2 cellular contexts compared by ENCODE assay signal in the genomic region with DNA sequence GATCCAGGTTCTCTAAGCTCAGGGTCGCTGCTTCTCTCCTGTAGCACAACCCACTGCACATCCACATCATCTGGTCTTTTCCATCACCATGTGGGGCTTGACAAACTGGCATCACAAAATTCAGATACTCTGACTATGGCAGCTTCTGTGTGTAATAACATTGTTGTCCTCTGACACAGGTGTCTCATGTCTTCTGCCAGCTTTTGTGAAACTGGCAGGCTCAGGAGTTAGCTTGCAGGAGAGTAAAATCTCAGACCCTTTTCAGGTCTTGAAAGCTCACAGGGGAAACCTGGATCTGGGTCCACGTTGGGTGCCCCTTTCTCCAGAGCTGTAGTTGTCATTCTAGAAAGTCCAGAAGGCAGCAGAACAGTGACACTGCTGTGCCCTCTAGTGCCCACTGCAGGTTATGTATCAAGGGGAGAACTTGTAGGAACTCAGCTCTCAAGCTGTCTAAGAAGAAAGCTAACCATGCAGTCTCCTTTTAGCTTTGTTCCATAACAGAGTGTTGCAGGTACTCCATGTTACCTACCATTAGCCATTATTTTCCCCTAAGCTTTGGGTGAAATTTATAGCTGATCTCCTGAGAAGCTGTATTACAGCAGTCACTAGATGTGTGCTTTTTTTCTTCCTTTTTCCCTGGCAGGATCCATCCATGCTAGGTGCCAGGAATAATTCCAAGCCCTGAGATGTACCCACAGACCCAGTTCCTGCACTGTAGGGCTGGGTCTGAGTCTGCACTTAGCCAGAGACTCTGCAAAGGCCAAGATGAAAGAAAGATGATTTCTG.
TF ChIP-seq lines count a peak whose summit lies in the region.

No MANE protein-coding gene starts in this region.

TF ChIP-seq in HCT116, 20 proteins besides CTCF, POLR2A, EP300 and RAD21 (continued from another document):
- no peak for TF ChIP-seq MAX (IDR thresholded peaks at IDR 0.05)
- no peak for TF ChIP-seq FOSL1 (IDR thresholded peaks at IDR 0.05; ENCODE audit: low read depth)
- TF ChIP-seq TCF7L2 (IDR thresholded peaks at IDR 0.05; ENCODE audit: borderline replicate concordance, extremely low read depth, insufficient read depth, insufficient read length): no peak
- no peak for TF ChIP-seq ATF3 (IDR thresholded peaks at IDR 0.05)
- TF ChIP-seq ELF1 (IDR thresholded peaks at IDR 0.05; ENCODE audit: borderline replicate concordance, low read depth): no peak
- TF ChIP-seq ZNF274 (IDR thresholded peaks at IDR 0.05; ENCODE audit: low read depth, low read length): no peak
- TF ChIP-seq, protein P1, sequence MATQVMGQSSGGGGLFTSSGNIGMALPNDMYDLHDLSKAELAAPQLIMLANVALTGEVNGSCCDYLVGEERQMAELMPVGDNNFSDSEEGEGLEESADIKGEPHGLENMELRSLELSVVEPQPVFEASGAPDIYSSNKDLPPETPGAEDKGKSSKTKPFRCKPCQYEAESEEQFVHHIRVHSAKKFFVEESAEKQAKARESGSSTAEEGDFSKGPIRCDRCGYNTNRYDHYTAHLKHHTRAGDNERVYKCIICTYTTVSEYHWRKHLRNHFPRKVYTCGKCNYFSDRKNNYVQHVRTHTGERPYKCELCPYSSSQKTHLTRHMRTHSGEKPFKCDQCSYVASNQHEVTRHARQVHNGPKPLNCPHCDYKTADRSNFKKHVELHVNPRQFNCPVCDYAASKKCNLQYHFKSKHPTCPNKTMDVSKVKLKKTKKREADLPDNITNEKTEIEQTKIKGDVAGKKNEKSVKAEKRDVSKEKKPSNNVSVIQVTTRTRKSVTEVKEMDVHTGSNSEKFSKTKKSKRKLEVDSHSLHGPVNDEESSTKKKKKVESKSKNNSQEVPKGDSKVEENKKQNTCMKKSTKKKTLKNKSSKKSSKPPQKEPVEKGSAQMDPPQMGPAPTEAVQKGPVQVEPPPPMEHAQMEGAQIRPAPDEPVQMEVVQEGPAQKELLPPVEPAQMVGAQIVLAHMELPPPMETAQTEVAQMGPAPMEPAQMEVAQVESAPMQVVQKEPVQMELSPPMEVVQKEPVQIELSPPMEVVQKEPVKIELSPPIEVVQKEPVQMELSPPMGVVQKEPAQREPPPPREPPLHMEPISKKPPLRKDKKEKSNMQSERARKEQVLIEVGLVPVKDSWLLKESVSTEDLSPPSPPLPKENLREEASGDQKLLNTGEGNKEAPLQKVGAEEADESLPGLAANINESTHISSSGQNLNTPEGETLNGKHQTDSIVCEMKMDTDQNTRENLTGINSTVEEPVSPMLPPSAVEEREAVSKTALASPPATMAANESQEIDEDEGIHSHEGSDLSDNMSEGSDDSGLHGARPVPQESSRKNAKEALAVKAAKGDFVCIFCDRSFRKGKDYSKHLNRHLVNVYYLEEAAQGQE (IDR thresholded peaks at IDR 0.05; ENCODE audit: low read depth): no peak
- no peak for TF ChIP-seq SP1 (IDR thresholded peaks at IDR 0.05; ENCODE audit: low read depth)
- no peak for TF ChIP-seq CBX3 (IDR thresholded peaks at IDR 0.05; ENCODE audit: low read depth)

TF ChIP-seq in GM23338, 12 proteins besides CTCF, POLR2A, EP300 and RAD21 (continued from another document):
- TF ChIP-seq NANOG (IDR thresholded peaks at IDR 0.05; ENCODE audit: borderline replicate concordance): no peak
- TF ChIP-seq, protein P2, sequence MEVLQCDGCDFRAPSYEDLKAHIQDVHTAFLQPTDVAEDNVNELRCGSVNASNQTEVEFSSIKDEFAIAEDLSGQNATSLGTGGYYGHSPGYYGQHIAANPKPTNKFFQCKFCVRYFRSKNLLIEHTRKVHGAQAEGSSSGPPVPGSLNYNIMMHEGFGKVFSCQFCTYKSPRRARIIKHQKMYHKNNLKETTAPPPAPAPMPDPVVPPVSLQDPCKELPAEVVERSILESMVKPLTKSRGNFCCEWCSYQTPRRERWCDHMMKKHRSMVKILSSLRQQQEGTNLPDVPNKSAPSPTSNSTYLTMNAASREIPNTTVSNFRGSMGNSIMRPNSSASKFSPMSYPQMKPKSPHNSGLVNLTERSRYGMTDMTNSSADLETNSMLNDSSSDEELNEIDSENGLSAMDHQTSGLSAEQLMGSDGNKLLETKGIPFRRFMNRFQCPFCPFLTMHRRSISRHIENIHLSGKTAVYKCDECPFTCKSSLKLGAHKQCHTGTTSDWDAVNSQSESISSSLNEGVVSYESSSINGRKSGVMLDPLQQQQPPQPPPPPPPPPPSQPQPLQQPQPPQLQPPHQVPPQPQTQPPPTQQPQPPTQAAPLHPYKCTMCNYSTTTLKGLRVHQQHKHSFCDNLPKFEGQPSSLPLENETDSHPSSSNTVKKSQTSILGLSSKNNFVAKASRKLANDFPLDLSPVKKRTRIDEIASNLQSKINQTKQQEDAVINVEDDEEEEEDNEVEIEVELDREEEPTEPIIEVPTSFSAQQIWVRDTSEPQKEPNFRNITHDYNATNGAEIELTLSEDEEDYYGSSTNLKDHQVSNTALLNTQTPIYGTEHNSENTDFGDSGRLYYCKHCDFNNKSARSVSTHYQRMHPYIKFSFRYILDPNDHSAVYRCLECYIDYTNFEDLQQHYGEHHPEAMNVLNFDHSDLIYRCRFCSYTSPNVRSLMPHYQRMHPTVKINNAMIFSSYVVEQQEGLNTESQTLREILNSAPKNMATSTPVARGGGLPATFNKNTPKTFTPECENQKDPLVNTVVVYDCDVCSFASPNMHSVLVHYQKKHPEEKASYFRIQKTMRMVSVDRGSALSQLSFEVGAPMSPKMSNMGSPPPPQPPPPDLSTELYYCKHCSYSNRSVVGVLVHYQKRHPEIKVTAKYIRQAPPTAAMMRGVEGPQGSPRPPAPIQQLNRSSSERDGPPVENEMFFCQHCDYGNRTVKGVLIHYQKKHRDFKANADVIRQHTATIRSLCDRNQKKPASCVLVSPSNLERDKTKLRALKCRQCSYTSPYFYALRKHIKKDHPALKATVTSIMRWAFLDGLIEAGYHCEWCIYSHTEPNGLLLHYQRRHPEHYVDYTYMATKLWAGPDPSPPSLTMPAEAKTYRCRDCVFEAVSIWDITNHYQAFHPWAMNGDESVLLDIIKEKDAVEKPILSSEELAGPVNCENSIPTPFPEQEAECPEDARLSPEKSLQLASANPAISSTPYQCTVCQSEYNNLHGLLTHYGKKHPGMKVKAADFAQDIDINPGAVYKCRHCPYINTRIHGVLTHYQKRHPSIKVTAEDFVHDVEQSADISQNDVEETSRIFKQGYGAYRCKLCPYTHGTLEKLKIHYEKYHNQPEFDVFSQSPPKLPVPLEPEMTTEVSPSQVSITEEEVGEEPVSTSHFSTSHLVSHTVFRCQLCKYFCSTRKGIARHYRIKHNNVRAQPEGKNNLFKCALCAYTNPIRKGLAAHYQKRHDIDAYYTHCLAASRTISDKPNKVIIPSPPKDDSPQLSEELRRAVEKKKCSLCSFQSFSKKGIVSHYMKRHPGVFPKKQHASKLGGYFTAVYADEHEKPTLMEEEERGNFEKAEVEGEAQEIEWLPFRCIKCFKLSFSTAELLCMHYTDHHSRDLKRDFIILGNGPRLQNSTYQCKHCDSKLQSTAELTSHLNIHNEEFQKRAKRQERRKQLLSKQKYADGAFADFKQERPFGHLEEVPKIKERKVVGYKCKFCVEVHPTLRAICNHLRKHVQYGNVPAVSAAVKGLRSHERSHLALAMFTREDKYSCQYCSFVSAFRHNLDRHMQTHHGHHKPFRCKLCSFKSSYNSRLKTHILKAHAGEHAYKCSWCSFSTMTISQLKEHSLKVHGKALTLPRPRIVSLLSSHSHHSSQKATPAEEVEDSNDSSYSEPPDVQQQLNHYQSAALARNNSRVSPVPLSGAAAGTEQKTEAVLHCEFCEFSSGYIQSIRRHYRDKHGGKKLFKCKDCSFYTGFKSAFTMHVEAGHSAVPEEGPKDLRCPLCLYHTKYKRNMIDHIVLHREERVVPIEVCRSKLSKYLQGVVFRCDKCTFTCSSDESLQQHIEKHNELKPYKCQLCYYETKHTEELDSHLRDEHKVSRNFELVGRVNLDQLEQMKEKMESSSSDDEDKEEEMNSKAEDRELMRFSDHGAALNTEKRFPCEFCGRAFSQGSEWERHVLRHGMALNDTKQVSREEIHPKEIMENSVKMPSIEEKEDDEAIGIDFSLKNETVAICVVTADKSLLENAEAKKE (CRISPR knock-in tag; IDR thresholded peaks at IDR 0.05): no peak
- TF ChIP-seq, protein P1 (IDR thresholded peaks at IDR 0.05; ENCODE audit: unreplicated experiment): no peak
